Comparison of ENCODE assay signal across 8 cellular contexts in the genomic region with DNA sequence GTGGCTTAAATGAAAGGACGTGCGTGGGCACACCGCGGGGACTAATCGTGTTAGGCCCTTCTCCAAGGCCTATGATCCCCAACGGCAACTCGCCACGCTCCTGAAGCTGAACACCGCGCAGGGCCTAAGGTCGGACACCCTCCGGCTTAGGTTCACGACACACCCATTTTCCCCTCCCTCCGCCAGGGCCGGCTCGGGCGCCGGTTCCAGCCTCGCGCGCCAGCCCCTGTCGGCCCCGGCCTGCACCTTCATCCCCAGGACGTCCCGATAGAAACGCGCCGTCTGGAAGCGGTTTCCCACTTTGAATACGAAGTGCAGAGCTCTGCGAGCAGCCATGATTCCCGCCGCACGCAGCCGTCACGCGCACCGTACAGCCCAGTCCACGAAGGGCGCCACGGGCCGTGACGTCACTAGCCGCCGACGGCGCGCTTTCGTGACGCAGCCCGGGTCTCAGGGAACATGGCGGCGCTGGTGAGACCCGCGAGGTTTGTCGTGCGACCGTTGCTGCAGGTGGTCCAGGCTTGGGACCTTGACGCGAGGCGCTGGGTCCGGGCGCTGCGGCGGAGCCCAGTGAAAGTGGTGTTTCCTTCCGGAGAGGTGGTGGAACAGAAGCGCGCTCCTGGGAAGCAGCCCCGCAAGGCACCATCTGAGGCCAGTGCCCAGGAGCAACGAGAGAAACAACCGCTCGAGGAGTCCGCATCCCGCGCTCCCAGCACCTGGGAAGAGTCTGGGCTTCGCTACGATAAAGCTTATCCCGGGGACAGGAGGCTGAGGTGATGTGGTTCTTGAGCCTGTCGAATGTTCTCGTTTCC. TPM values are rescaled to one million over a fixed set of nuclear protein-coding genes. Genes with fewer than 3 reads are reported as not detected.
DNase-seq lines count a peak whose midpoint lies in the region; ATAC-seq, FAIRE-seq and TF ChIP-seq lines count a peak whose summit lies in the region.

GLOD4 (minus strand) TSS at position 361 of the 812 bp plus-strand sequence; CDS start at position 336, 25 bp downstream.
MRM3 (plus strand) TSS at position 434 of the 812 bp plus-strand sequence; CDS start at position 460, 26 bp downstream.

- H3K4me3 ChIP-seq in right atrium auricular region: peak within 1 kb of the TSS; percentile 83 to 88

- no peaks in the 10 kb centered on the region for H3K9me3 ChIP-seq in T-helper 17 cell (ENCODE audit: control insufficient read depth, low read length, poor library complexity, severe bottlenecking)
- no peaks in the 10 kb centered on the region for H3K9me3 ChIP-seq in right atrium auricular region

- no peaks in the 10 kb centered on the region for H3K27me3 Mint-ChIP-seq in T-helper 17 cell

- peaks cover 26% of the 10 kb centered on the region for H3K4me1 Mint-ChIP-seq in T-helper 17 cell

- H3K36me3 ChIP-seq in right atrium auricular region: peaks cover 22% of the 10 kb centered on the region

- TF ChIP-seq POLR2A in GM12891 (IDR thresholded peaks at IDR 0.05; ENCODE audit: low read depth, low read length): peak; percentile 90

- FAIRE-seq in GM12891 (lab: Jason Lieb, UNC) (peak; percentile 97), urothelium cell line (lab: Jason Lieb, UNC) (peak; percentile 86)

- DNase-seq in GM12891 (ENCODE audit: insufficient read length, low spot score): peak; percentile 97
- DNase-seq in NCI-H1436 (lab: John Stamatoyannopoulos, UW): peak; percentile 84
- peak; percentile 89 to 97 (median 90) for DNase-seq in T-helper 17 cell
- DNase-seq in amygdala (lab: John Stamatoyannopoulos, UW): peak; percentile 41 to 96 (median 84)
- DNase-seq in right atrium auricular region (ENCODE audit: low spot score): peak; percentile 95
- peak; percentile 54 for DNase-seq in pulmonary artery endothelial cell (ENCODE audit: low read depth, low spot score)
- DNase-seq in urothelium cell line (ENCODE audit: low spot score): peak; percentile 93

- TF ChIP-seq CTCF in right atrium auricular region (IDR thresholded peaks at IDR 0.05): peak in 1 of 2 donors; percentile 27

- peak within 1 kb of the TSS; percentile 98 for H3K4me3 Mint-ChIP-seq in T-helper 17 cell

- H3K27ac Mint-ChIP-seq in T-helper 17 cell: peak within 1 kb of the TSS; percentile 97

- no peaks in the 10 kb centered on the region for H3K27me3 ChIP-seq in right atrium auricular region

- ATAC-seq in HG02798 (IDR thresholded peaks at IDR 0.05; ENCODE audit: poor library complexity, unreplicated experiment): peak; percentile 94
- peak; percentile 92 for ATAC-seq in T-helper 17 cell

- peaks cover 0 to 29% of the 10 kb centered on the region in 2 donors for H3K4me1 ChIP-seq in right atrium auricular region

- no peaks in the 10 kb centered on the region for H3K36me3 Mint-ChIP-seq in T-helper 17 cell (ENCODE audit: low read depth)

- peak within 1 kb of the TSS; percentile 81 to 87 for H3K27ac ChIP-seq in right atrium auricular region

TF ChIP-seq in GM12891, 5 proteins besides CTCF, POLR2A, EP300 and RAD21:
- TF ChIP-seq POU2F2 (IDR thresholded peaks at IDR 0.05; ENCODE audit: low read depth, low read length) (peak; percentile 66), POLR2AphosphoS5 (IDR thresholded peaks at IDR 0.05; ENCODE audit: low read depth, low read length) (peak; percentile 90), PAX5 (IDR thresholded peaks at IDR 0.05; ENCODE audit: insufficient read depth, low read length, severe bottlenecking) (no peak), TAF1 (IDR thresholded peaks at IDR 0.05; ENCODE audit: low read depth, low read length) (peak; percentile 91), SPI1 (IDR thresholded peaks at IDR 0.05; ENCODE audit: low read depth, low read length) (no peak)

RNA-seq across cellular contexts. Expression of gene GLOD4, which starts in this region (rescaled TPM):
- polyA plus RNA-seq in GM12891 (2012; ENCODE audit: low read depth, missing spikeins): 44.8 TPM
- total RNA-seq in T-helper 17 cell: 10 to 100 TPM; 60.6 to 64.8 TPM
- total RNA-seq in right atrium auricular region: 10 to 100 TPM; 37.3 to 49.5 TPM
- 68.8 and 91.6 TPM in 2 replicates for total RNA-seq in pulmonary artery endothelial cell

RNA-seq across cellular contexts. Expression of gene MRM3, which starts in this region (rescaled TPM):
- polyA plus RNA-seq in GM12891 (2012; ENCODE audit: low read depth, missing spikeins): 21.1 TPM
- total RNA-seq in T-helper 17 cell (10 to 100 TPM; 28.1 to 29.6 TPM), right atrium auricular region (10 to 100 TPM; 15.4 to 21.8 TPM), pulmonary artery endothelial cell (27.9 and 28.7 TPM in 2 replicates)

Comparison
In these comparisons a context has a peak if more than half of its experiments do, and no peak if none do; other contexts are left out.
1. Peak in every context shown above with its lines: DNase-seq, ATAC-seq, H3K4me3 ChIP-seq and H3K27ac ChIP-seq.